ENCODE assay signal across 13 cellular contexts in genomic region chr2:178298785-178299212, GRCh38.
A peak's percentile ranks its signal among the peaks of the same experiment; 100 is the strongest.
DNase-seq lines count a peak whose midpoint lies in the region; ATAC-seq, FAIRE-seq and TF ChIP-seq lines count a peak whose summit lies in the region.
"Had no signal": no experiment of that assay in that cellular context is flagged by ENCODE, and none has a peak within 500 bp of the region (broad histone marks: within the 10 kb centered on the region; RNA-seq: fewer than 3 reads in every experiment).

No MANE protein-coding gene starts in this region.

- H3K9me3 ChIP-seq in gastroesophageal sphincter (no peaks in the 10 kb centered on the region), ovary (no peaks in the 10 kb centered on the region)
- H3K9me3 ChIP-seq: SJCRH30 had no signal

- TF ChIP-seq CTCF in gastroesophageal sphincter (IDR thresholded peaks at IDR 0.05) (no peak), ovary (IDR thresholded peaks at IDR 0.05) (no peak)

- H3K36me3 ChIP-seq in gastroesophageal sphincter (no peaks in the 10 kb centered on the region), ovary (no peaks in the 10 kb centered on the region)
- H3K36me3 ChIP-seq: SJCRH30 had no signal

- H3K4me3 ChIP-seq in gastroesophageal sphincter (no peak overlapping the region), ovary (no peak overlapping the region)
- H3K4me3 ChIP-seq: SJCRH30 had no signal

- peaks cover 0 to 6% (median 0%) of the 10 kb centered on the region in 3 donors for H3K4me1 ChIP-seq in gastroesophageal sphincter
- H3K4me1 ChIP-seq in ovary (ENCODE audit: insufficient read depth): no peaks in the 10 kb centered on the region
- H3K4me1 ChIP-seq: SJCRH30 had no signal

- no peak for TF ChIP-seq EP300 in gastroesophageal sphincter (IDR thresholded peaks at IDR 0.05)
- TF ChIP-seq EP300 in ovary (IDR thresholded peaks at IDR 0.05): no peak

- ATAC-seq in gastroesophageal sphincter: peak; percentile 78
- ATAC-seq in HG03159 (IDR thresholded peaks at IDR 0.05; ENCODE audit: unreplicated experiment): no peak
- ATAC-seq: WTC11 had no signal

- H3K27me3 ChIP-seq in gastroesophageal sphincter (no peaks in the 10 kb centered on the region), ovary (no peaks in the 10 kb centered on the region)
- H3K27me3 ChIP-seq: SJCRH30 had no signal

- peak; percentile 84 for DNase-seq in HT1080 (ENCODE audit: low read depth)
- peak; percentile 89 for DNase-seq in amniotic epithelial cell (ENCODE audit: low read depth)
- peak; percentile 60 for DNase-seq in stromal cell of bone marrow (ENCODE audit: low read depth)
- DNase-seq in ovary: no peak
- no peak for DNase-seq in GM12891 (ENCODE audit: insufficient read length, low spot score)
- no peak for DNase-seq in DMS153 treated with DMSO at 0.1 percent for 48 hours (lab: John Stamatoyannopoulos, UW; ENCODE audit: unreplicated experiment)
- DNase-seq: activated T-cell treated with anti-CD3 and anti-CD28 coated beads for 4 hours, SJCRH30, trophoblast cell had no signal

- TF ChIP-seq POLR2A in gastroesophageal sphincter (IDR thresholded peaks at IDR 0.05) (no peak), ovary (IDR thresholded peaks at IDR 0.05) (no peak), GM12891 (IDR thresholded peaks at IDR 0.05; ENCODE audit: low read depth, low read length) (no peak)

- FAIRE-seq in GM12891 (lab: Jason Lieb, UNC): no peak
- FAIRE-seq: endometrium had no signal

- H3K27ac ChIP-seq in gastroesophageal sphincter (no peak overlapping the region), ovary (no peak overlapping the region)
- H3K27ac ChIP-seq: SJCRH30 had no signal

- intact Hi-C loops in ovary (cut with DNase I): no loop called here

TF ChIP-seq in GM12891, 5 proteins besides CTCF, POLR2A, EP300 and RAD21:
- TF ChIP-seq SPI1 (IDR thresholded peaks at IDR 0.05; ENCODE audit: low read depth, low read length) (no peak), TAF1 (IDR thresholded peaks at IDR 0.05; ENCODE audit: low read depth, low read length) (no peak), POLR2AphosphoS5 (IDR thresholded peaks at IDR 0.05; ENCODE audit: low read depth, low read length) (no peak), POU2F2 (IDR thresholded peaks at IDR 0.05; ENCODE audit: low read depth, low read length) (no peak), PAX5 (IDR thresholded peaks at IDR 0.05; ENCODE audit: insufficient read depth, low read length, severe bottlenecking) (no peak)

Comparison
In these comparisons a context has a peak if more than half of its experiments do, and no peak if none do; other contexts are left out.
1. DNase-seq: peak in HT1080 (single experiment), amniotic epithelial cell (single experiment) and stromal cell of bone marrow (single experiment); none in ovary (0 of 5), GM12891 (single experiment) and DMS153 treated with DMSO at 0.1 percent for 48 hours (single experiment).